Comparison of ENCODE assay signal across 1 cellular context in the genomic region with DNA sequence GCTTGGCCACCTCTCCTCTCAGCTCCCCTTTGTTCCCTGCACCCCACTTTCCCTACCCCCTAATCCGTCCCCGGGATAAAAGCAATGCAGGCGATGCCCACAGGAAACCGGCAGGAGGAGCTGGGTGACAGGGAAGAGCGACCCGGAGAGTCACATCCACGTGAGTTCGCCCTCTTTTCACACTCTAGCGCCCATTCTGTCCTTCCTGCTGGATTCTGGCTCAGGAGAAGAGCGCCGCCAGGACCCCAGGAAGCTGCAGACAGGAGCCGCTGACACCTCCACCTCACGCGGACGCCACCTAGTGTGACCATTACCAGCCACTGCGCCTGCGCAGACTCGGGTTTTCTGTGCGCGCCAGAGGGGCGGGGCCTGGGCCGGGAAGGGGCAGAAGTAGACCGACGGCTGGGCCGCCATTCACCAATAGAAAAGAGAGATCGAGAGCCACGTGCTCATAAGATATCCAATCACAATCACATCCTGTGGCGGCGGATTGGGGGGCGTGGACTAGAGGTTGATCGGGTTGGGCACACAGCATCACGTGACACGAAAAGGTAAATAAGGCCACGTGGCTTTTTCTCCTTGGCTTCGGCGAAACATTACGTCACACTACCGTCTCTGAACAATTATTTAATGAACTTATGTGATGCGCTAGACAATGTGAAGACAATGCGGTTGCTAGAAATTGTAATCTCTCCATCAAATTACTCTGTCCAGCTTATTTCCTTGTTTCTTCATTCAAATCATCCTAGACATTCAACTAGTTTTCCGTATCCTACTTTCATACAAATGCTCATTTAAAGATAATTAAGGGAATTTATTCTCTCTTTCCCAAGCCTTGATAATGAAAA.
TF ChIP-seq lines count a peak whose summit lies in the region.

No MANE protein-coding gene starts in this region.

TF ChIP-seq in HEK293, 187 proteins besides CTCF, POLR2A, EP300 and RAD21 (continued from another document):
- TF ChIP-seq, protein P1, sequence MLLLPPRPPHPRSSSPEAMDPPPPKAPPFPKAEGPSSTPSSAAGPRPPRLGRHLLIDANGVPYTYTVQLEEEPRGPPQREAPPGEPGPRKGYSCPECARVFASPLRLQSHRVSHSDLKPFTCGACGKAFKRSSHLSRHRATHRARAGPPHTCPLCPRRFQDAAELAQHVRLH (tag by site-specific recombination; IDR thresholded peaks at IDR 0.05): peak; percentile 94
- peak; percentile 86 for TF ChIP-seq ZEB2 (tag by site-specific recombination; IDR thresholded peaks at IDR 0.05)
- TF ChIP-seq ZSCAN16 (tag by site-specific recombination; IDR thresholded peaks at IDR 0.05): no peak
- TF ChIP-seq ZNF223 (tag by site-specific recombination; IDR thresholded peaks at IDR 0.05): no peak
- peak; percentile 49; the same call in 1 of the 2 replicates for TF ChIP-seq ZIC2 (tag by site-specific recombination; IDR thresholded peaks at IDR 0.05)
- TF ChIP-seq ZNF112 (tag by site-specific recombination; IDR thresholded peaks at IDR 0.05): no peak
- TF ChIP-seq MYNN (tag by site-specific recombination; IDR thresholded peaks at IDR 0.05; ENCODE audit: borderline replicate concordance): no peak; the same call in 1 of the 2 replicates
- TF ChIP-seq ZNF24 (tag by site-specific recombination; IDR thresholded peaks at IDR 0.05): peak; percentile 51; the same call in 1 of the 2 replicates
